ENCODE assay signal across 10 cellular contexts in genomic region chr1:198483645-198484044, GRCh38. TPM values are rescaled to one million over a fixed set of nuclear protein-coding genes. Genes with fewer than 3 reads are reported as not detected.
"Had no signal": no experiment of that assay in that cellular context is flagged by ENCODE, and none has a peak within 500 bp of the region (broad histone marks: within the 10 kb centered on the region; RNA-seq: fewer than 3 reads in every experiment).

No MANE protein-coding gene starts in this region.

- H3K36me3 Mint-ChIP-seq: IgD-negative memory B cell had no signal

- H3K4me3 ChIP-seq: K562 had no signal

- H3K27me3 Mint-ChIP-seq: IgD-negative memory B cell had no signal

- FAIRE-seq: HepG2, HTR-8/SVneo, K562 had no signal

- ATAC-seq: HepG2, K562 had no signal

- H3K4me3 Mint-ChIP-seq: IgD-negative memory B cell had no signal

- H3K27ac Mint-ChIP-seq: IgD-negative memory B cell had no signal

- DNase-seq: IMR-90, KBM-7, KG1 had no signal

- H3K27ac ChIP-seq: HL-60 had no signal

RNA-seq across cellular contexts. Expression of gene ATP6V1G3, which starts 56.8 kb away (rescaled TPM):
- total RNA-seq: HepG2, HT-29, HT1080, IMR-90, K562 had no signal
